Comparison of ENCODE assay signal across 10 cellular contexts in genomic region chr5:74538206-74538661, GRCh38.
A peak's percentile ranks its signal among the peaks of the same experiment; 100 is the strongest.
DNase-seq lines count a peak whose midpoint lies in the region; TF ChIP-seq lines count a peak whose summit lies in the region.
"Had no signal": no experiment of that assay in that cellular context is flagged by ENCODE, and none has a peak within 500 bp of the region (broad histone marks: within the 10 kb centered on the region; RNA-seq: fewer than 3 reads in every experiment).

No MANE protein-coding gene starts in this region.

- no peak overlapping the region for H2AFZ ChIP-seq in PC-9

- peak overlapping the region; percentile 96 for H3K27ac ChIP-seq in PC-9

- H3K27me3 Mint-ChIP-seq in CD14-positive monocyte (ENCODE audit: low read depth in 3 of 3) = peaks cover 0 to 2% (median 2%) of the 10 kb centered on the region in 3 donors
- H3K27me3 Mint-ChIP-seq in osteocyte (ENCODE audit: unreplicated experiment) = no peaks in the 10 kb centered on the region
- peaks cover 24% of the 10 kb centered on the region for H3K27me3 Mint-ChIP-seq in activated T-cell treated with anti-CD3 and anti-CD28 coated beads, Interleukin-2, amount 50 U/mL, for 24 hours

- H3K9me3 ChIP-seq in PC-9 (ENCODE audit: insufficient read depth, low read depth) = peaks cover 12% of the 10 kb centered on the region

- no TSS peak for BruUV-seq in PC-9 (replicated peaks; lab: Mats Ljungman, UMichigan)

- no peaks in the 10 kb centered on the region for H3K79me2 ChIP-seq in PC-9 (ENCODE audit: low read depth)

- H3K36me3 ChIP-seq in PC-9 (ENCODE audit: low read depth) = no peaks in the 10 kb centered on the region; the same call in 1 of the 2 replicates
- H3K36me3 ChIP-seq: esophagus squamous epithelium had no signal

- H3K9me2 ChIP-seq in PC-9 (ENCODE audit: insufficient read depth) = no peaks in the 10 kb centered on the region

- H3K27ac Mint-ChIP-seq in CD14-positive monocyte (peak overlapping the region; percentile 78 to 95 (median 93)), osteocyte (ENCODE audit: unreplicated experiment) (peak overlapping the region; percentile 16)
- H3K27ac Mint-ChIP-seq in activated T-cell treated with anti-CD3 and anti-CD28 coated beads, Interleukin-2, amount 50 U/mL, for 24 hours = no peak overlapping the region
- H3K27ac Mint-ChIP-seq: CD8-positive, alpha-beta T cell had no signal

- H3F3A ChIP-seq in PC-9 (ENCODE audit: insufficient read depth, low read depth) = peaks cover 55% of the 10 kb centered on the region

- CTCF ChIA-PET in PC-9 (lab: Charles Lee) = no interaction called here

- H3K27me3 ChIP-seq in PC-9 (ENCODE audit: insufficient read depth, low read depth) = no peaks in the 10 kb centered on the region
- H3K27me3 ChIP-seq: esophagus squamous epithelium had no signal

- peak overlapping the region; percentile 65 for H3K4me2 ChIP-seq in PC-9

- H3K36me3 Mint-ChIP-seq in CD14-positive monocyte (no peaks in the 10 kb centered on the region), osteocyte (ENCODE audit: unreplicated experiment) (no peaks in the 10 kb centered on the region)
- no peaks in the 10 kb centered on the region for H3K36me3 Mint-ChIP-seq in activated T-cell treated with anti-CD3 and anti-CD28 coated beads, Interleukin-2, amount 50 U/mL, for 24 hours (ENCODE audit: low read depth)
- H3K36me3 Mint-ChIP-seq: CD8-positive, alpha-beta T cell had no signal

- intact Hi-C loops in CD14-positive monocyte (cut with micrococcal nuclease) = no loop called here
- intact Hi-C loops in PC-9 (cut with micrococcal nuclease; ENCODE audit: unreplicated experiment) = no loop called here

- TF ChIP-seq CTCF in CD14-positive monocyte (IDR thresholded peaks at IDR 0.05) (no peak), PC-9 (conservative IDR thresholded peaks at IDR 0.05) (no peak), fibroblast of villous mesenchyme (IDR thresholded peaks at IDR 0.05; ENCODE audit: insufficient read depth, low read depth, low read length) (no peak), osteocyte (IDR thresholded peaks at IDR 0.05) (no peak)

- DNase-seq in CD14-positive monocyte (ENCODE audit: low spot score) (peak; percentile 61), PC-9 (peak; percentile 45 to 99), fibroblast of villous mesenchyme (ENCODE audit: low read depth) (peak; percentile 98), osteocyte (ENCODE audit: extremely low spot score, unreplicated experiment) (no peak), NK-92 (lab: John Stamatoyannopoulos, UW; ENCODE audit: unreplicated experiment) (no peak), LoVo (ENCODE audit: low spot score) (no peak), NCI-H1105 treated with DMSO at 0.1 percent for 48 hours (lab: John Stamatoyannopoulos, UW) (no peak)
- DNase-seq in activated T-cell treated with anti-CD3 and anti-CD28 coated beads, Interleukin-2, amount 50 U/mL, for 24 hours = no peak
- DNase-seq: CD8-positive, alpha-beta T cell; esophagus squamous epithelium had no signal

- H3K9me3 Mint-ChIP-seq in CD14-positive monocyte = peaks cover 7 to 12% (median 11%) of the 10 kb centered on the region in 7 donors
- H3K9me3 Mint-ChIP-seq in osteocyte (ENCODE audit: unreplicated experiment) = peaks cover 13% of the 10 kb centered on the region
- H3K9me3 Mint-ChIP-seq in activated T-cell treated with anti-CD3 and anti-CD28 coated beads, Interleukin-2, amount 50 U/mL, for 24 hours = peaks cover 12% of the 10 kb centered on the region

- POLR2A ChIA-PET in PC-9 (lab: Charles Lee; ENCODE audit: unreplicated experiment) = interaction anchor here (0.5 to 0.8 kb wide), 4 partner anchors 38 to 332 kb away, joined by 4 to 6 read pairs (median 4); no protein-coding TSS in a partner anchor

- H3K4me3 Mint-ChIP-seq in CD14-positive monocyte = peak overlapping the region; percentile 75 to 91
- no peak overlapping the region for H3K4me3 Mint-ChIP-seq in osteocyte (ENCODE audit: unreplicated experiment)
- H3K4me3 Mint-ChIP-seq in activated T-cell treated with anti-CD3 and anti-CD28 coated beads, Interleukin-2, amount 50 U/mL, for 24 hours = no peak overlapping the region
- H3K4me3 Mint-ChIP-seq: CD8-positive, alpha-beta T cell had no signal

- H3K4me1 Mint-ChIP-seq in CD14-positive monocyte (peaks cover 20% of the 10 kb centered on the region), osteocyte (ENCODE audit: unreplicated experiment) (peaks cover 35% of the 10 kb centered on the region)
- H3K4me1 Mint-ChIP-seq in activated T-cell treated with anti-CD3 and anti-CD28 coated beads, Interleukin-2, amount 50 U/mL, for 24 hours (ENCODE audit: low read depth) = no peaks in the 10 kb centered on the region

- no peak overlapping the region for H3K4me3 ChIP-seq in PC-9
- H3K4me3 ChIP-seq in fibroblast of villous mesenchyme (ENCODE audit: low read depth, low read length) = no peak overlapping the region
- H3K4me3 ChIP-seq: esophagus squamous epithelium had no signal

- H3K4me1 ChIP-seq in PC-9 (replicated peaks; ENCODE audit: insufficient read depth) = peaks cover 72% of the 10 kb centered on the region

- H4K20me1 ChIP-seq in PC-9 (ENCODE audit: insufficient read depth) = no peaks in the 10 kb centered on the region

Comparison
In these comparisons a context has a peak if more than half of its experiments do, and no peak if none do; other contexts are left out.
1. DNase-seq: peak in CD14-positive monocyte (single experiment), PC-9 (2 of 2) and fibroblast of villous mesenchyme (single experiment); none in osteocyte (single experiment), NK-92 (single experiment), activated T-cell treated with anti-CD3 and anti-CD28 coated beads, Interleukin-2, amount 50 U/mL, for 24 hours (single experiment), LoVo (single experiment) and NCI-H1105 treated with DMSO at 0.1 percent for 48 hours (single experiment).
2. H3K4me3 Mint-ChIP-seq: peak in CD14-positive monocyte (2 of 2); none in osteocyte (single experiment) and activated T-cell treated with anti-CD3 and anti-CD28 coated beads, Interleukin-2, amount 50 U/mL, for 24 hours (single experiment).